In the genomic region with DNA sequence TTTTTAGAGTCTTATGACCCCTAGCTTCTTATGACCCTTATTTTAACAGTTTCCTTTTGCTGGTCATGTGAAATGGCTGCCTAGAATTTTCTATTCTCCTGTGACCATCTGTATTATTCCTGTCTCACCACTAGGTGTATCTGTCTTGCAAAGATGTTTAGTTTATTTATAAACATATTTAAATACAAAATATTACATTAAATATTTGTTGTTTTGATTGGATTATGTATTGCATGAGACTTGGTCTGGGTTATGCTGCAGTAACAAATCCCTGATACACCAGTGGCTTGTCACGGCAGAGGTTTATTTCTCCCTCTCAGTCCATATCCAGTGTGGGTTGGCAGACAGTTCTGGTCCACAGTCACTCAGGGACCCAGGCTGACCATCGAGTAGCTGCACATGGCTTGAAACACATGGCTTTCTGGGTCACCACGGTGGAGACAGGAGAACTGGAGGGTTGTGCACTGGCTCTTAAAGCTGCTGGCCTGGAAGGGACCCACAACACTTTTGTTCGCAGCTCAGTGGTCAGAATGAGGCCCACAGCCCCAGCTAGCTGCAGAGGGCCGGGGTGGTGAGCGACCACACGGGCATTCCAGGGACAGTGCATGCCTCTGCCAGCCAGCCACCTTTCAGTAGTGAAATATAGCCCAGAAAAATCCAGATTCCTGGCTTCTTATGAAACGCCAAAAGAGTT, we compare ENCODE assay signal across 1 cellular context.
TF ChIP-seq lines count a peak whose summit lies in the region.

No MANE protein-coding gene starts in this region.

TF ChIP-seq in WTC11, 78 proteins besides CTCF, POLR2A, EP300 and RAD21 (continued from another document):
- TF ChIP-seq, protein P1, sequence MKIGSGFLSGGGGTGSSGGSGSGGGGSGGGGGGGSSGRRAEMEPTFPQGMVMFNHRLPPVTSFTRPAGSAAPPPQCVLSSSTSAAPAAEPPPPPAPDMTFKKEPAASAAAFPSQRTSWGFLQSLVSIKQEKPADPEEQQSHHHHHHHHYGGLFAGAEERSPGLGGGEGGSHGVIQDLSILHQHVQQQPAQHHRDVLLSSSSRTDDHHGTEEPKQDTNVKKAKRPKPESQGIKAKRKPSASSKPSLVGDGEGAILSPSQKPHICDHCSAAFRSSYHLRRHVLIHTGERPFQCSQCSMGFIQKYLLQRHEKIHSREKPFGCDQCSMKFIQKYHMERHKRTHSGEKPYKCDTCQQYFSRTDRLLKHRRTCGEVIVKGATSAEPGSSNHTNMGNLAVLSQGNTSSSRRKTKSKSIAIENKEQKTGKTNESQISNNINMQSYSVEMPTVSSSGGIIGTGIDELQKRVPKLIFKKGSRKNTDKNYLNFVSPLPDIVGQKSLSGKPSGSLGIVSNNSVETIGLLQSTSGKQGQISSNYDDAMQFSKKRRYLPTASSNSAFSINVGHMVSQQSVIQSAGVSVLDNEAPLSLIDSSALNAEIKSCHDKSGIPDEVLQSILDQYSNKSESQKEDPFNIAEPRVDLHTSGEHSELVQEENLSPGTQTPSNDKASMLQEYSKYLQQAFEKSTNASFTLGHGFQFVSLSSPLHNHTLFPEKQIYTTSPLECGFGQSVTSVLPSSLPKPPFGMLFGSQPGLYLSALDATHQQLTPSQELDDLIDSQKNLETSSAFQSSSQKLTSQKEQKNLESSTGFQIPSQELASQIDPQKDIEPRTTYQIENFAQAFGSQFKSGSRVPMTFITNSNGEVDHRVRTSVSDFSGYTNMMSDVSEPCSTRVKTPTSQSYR (CRISPR knock-in tag; IDR thresholded peaks at IDR 0.05), result no peak
- TF ChIP-seq ZNF512 (CRISPR knock-in tag; IDR thresholded peaks at IDR 0.05; ENCODE audit: borderline replicate concordance), result no peak
- TF ChIP-seq NFATC4 (CRISPR knock-in tag; IDR thresholded peaks at IDR 0.05), result no peak
- TF ChIP-seq GTF2I (CRISPR knock-in tag; conservative IDR thresholded peaks at IDR 0.05), result no peak
- TF ChIP-seq, protein P2, sequence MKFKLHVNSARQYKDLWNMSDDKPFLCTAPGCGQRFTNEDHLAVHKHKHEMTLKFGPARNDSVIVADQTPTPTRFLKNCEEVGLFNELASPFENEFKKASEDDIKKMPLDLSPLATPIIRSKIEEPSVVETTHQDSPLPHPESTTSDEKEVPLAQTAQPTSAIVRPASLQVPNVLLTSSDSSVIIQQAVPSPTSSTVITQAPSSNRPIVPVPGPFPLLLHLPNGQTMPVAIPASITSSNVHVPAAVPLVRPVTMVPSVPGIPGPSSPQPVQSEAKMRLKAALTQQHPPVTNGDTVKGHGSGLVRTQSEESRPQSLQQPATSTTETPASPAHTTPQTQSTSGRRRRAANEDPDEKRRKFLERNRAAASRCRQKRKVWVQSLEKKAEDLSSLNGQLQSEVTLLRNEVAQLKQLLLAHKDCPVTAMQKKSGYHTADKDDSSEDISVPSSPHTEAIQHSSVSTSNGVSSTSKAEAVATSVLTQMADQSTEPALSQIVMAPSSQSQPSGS (CRISPR knock-in tag; IDR thresholded peaks at IDR 0.05; ENCODE audit: borderline replicate concordance, low read depth), result no peak
- TF ChIP-seq ELF4 (CRISPR knock-in tag; IDR thresholded peaks at IDR 0.05; ENCODE audit: low read depth), result no peak
- TF ChIP-seq MXD4 (CRISPR knock-in tag; IDR thresholded peaks at IDR 0.05; ENCODE audit: borderline replicate concordance), result no peak
- no peak for TF ChIP-seq TEAD4 (CRISPR knock-in tag; IDR thresholded peaks at IDR 0.05)
- TF ChIP-seq, protein P3, sequence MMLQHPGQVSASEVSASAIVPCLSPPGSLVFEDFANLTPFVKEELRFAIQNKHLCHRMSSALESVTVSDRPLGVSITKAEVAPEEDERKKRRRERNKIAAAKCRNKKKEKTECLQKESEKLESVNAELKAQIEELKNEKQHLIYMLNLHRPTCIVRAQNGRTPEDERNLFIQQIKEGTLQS (CRISPR knock-in tag; conservative IDR thresholded peaks at IDR 0.05), result no peak
- no peak for TF ChIP-seq PRRX2 (CRISPR knock-in tag; IDR thresholded peaks at IDR 0.05)
- no peak for TF ChIP-seq PREB (CRISPR knock-in tag; IDR thresholded peaks at IDR 0.05; ENCODE audit: borderline replicate concordance)
- TF ChIP-seq ZNF671 (CRISPR knock-in tag; IDR thresholded peaks at IDR 0.05), result no peak
